ENCODE assay signal across 1 cellular context in genomic region chr7:149180713-149181112, GRCh38.
TF ChIP-seq lines count a peak whose summit lies in the region.

No MANE protein-coding gene starts in this region.

TF ChIP-seq in IMR-90, 13 proteins besides CTCF, POLR2A, EP300 and RAD21:
- TF ChIP-seq BHLHE40 (IDR thresholded peaks at IDR 0.05; ENCODE audit: low read depth, low read length) (no peak), NFE2L2 (IDR thresholded peaks at IDR 0.05; ENCODE audit: low read depth, low read length) (no peak), ELK1 (IDR thresholded peaks at IDR 0.05; ENCODE audit: borderline replicate concordance, low read depth, low read length) (no peak), MXI1 (IDR thresholded peaks at IDR 0.05; ENCODE audit: borderline replicate concordance, low read depth, low read length) (no peak), CHD1 (IDR thresholded peaks at IDR 0.05; ENCODE audit: low read depth, low read length) (no peak), RCOR1 (IDR thresholded peaks at IDR 0.05; ENCODE audit: insufficient replicate concordance, low read length) (no peak), MAZ (IDR thresholded peaks at IDR 0.05; ENCODE audit: borderline replicate concordance, low read depth, low read length) (no peak), MAFK (IDR thresholded peaks at IDR 0.05; ENCODE audit: low read depth, low read length) (no peak), CEBPB (IDR thresholded peaks at IDR 0.05; ENCODE audit: low read depth, low read length) (no peak), RFX5 (IDR thresholded peaks at IDR 0.05; ENCODE audit: low read depth, low read length) (no peak), SMC3 (IDR thresholded peaks at IDR 0.05; ENCODE audit: low read depth, low read length) (no peak), FOS (IDR thresholded peaks at IDR 0.05; ENCODE audit: low read depth, low read length) (no peak)
- TF ChIP-seq, protein P1, sequence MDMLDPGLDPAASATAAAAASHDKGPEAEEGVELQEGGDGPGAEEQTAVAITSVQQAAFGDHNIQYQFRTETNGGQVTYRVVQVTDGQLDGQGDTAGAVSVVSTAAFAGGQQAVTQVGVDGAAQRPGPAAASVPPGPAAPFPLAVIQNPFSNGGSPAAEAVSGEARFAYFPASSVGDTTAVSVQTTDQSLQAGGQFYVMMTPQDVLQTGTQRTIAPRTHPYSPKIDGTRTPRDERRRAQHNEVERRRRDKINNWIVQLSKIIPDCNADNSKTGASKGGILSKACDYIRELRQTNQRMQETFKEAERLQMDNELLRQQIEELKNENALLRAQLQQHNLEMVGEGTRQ (IDR thresholded peaks at IDR 0.05; ENCODE audit: low read depth, low read length) = no peak
